Comparison of ENCODE assay signal across 13 cellular contexts in the genomic region with DNA sequence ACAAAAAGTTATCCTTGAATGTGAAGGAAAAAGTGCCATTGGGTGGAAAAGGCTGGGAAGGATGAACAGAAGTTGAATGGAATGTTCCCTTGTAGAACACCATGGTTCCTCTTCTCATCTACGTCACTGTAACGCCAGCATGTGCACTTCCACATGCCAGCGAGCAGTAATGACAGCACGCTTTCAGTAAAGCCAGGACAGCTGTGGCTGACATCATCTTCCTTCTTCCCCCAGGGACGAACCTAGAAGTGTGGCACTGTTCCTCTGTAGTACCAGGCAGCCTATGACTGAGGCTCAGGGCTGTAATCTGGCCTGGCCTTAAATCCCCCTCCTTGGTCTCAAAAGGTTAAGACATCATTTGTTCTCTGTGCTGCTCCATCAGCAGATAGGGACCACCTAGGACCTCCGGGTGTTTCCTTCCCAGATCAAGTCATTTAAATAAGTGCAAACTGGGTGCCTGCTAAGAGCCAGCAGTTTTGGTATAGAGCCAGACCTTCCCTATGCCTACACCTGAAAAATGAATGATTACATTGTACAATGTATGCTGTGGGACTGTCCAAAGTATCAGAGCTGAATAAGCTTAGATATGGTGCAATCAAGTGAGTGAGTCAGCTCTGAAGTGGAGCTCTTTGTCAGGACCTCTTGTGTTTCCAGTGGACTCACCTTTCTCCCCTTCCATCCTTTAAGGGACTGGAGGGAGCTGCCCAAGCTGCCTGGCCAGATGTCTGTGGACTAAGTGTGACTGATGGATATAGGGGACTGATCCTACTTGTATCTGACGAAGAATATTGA. TPM values are rescaled to one million over a fixed set of nuclear protein-coding genes. Genes with fewer than 3 reads are reported as not detected.
DNase-seq lines count a peak whose midpoint lies in the region; ATAC-seq and TF ChIP-seq lines count a peak whose summit lies in the region.
"Had no signal": no experiment of that assay in that cellular context is flagged by ENCODE, and none has a peak within 500 bp of the region (broad histone marks: within the 10 kb centered on the region; RNA-seq: fewer than 3 reads in every experiment).

No MANE protein-coding gene starts in this region.

- no peaks in the 10 kb centered on the region for H3K9me2 ChIP-seq in OCI-LY7 (ENCODE audit: insufficient read depth, low read length)

- TF ChIP-seq CTCF in OCI-LY7 (conservative IDR thresholded peaks at IDR 0.05; ENCODE audit: low read length): no peak
- no peak for TF ChIP-seq CTCF in fibroblast of pulmonary artery (IDR thresholded peaks at IDR 0.05; ENCODE audit: low read length, missing control alignments)
- TF ChIP-seq CTCF in GM13976 (IDR thresholded peaks at IDR 0.05; ENCODE audit: borderline replicate concordance, control extremely low read depth, extremely low read depth, insufficient read depth, missing control alignments): no peak
- no peak for TF ChIP-seq CTCF in thyroid gland (IDR thresholded peaks at IDR 0.05)

- CTCF ChIA-PET in OCI-LY7 (lab: Charles Lee; ENCODE audit: unreplicated experiment): no interaction called here

- H3K27me3 Mint-ChIP-seq in stimulated activated naive B cell treated with anti-CD40 and anti-IgM and Interleukin-4, amounts not matched to agents 10 μg/mL and 1 μg/mL and 100 μg/mL, for 72 hours: peaks cover 27 to 31% of the 10 kb centered on the region in 2 donors

- POLR2A ChIA-PET in OCI-LY7 (lab: Charles Lee): no interaction called here

- peak; percentile 39 for DNase-seq in NCI-H82 (lab: John Stamatoyannopoulos, UW)
- no peak for DNase-seq in NCI-H82 treated with DMSO at 0.1 percent for 48 hours (lab: John Stamatoyannopoulos, UW; ENCODE audit: unreplicated experiment)
- DNase-seq in OCI-LY7 (ENCODE audit: low spot score): peak; percentile 17
- DNase-seq in fibroblast of pulmonary artery (ENCODE audit: low read depth): peak; percentile 35
- no peak for DNase-seq in stimulated activated naive B cell treated with anti-CD40 and anti-IgM and Interleukin-4, amounts not matched to agents 10 μg/mL and 1 μg/mL and 100 μg/mL, for 72 hours
- no peak for DNase-seq in NCI-H2196 (lab: John Stamatoyannopoulos, UW; ENCODE audit: unreplicated experiment)
- no peak for DNase-seq in GM13976 (ENCODE audit: low spot score)
- DNase-seq in thyroid gland: no peak
- DNase-seq: spleen had no signal

- H3K4me1 Mint-ChIP-seq in stimulated activated naive B cell treated with anti-CD40 and anti-IgM and Interleukin-4, amounts not matched to agents 10 μg/mL and 1 μg/mL and 100 μg/mL, for 72 hours: peaks cover 0 to 2% of the 10 kb centered on the region in 2 donors
- H3K4me1 Mint-ChIP-seq: nephron had no signal

- H4K20me1 ChIP-seq in OCI-LY7 (ENCODE audit: insufficient read depth, low read length): no peaks in the 10 kb centered on the region

- H3K36me3 ChIP-seq in OCI-LY7 (ENCODE audit: insufficient read depth, low read length) (no peaks in the 10 kb centered on the region), thyroid gland (no peaks in the 10 kb centered on the region)
- H3K36me3 ChIP-seq: spleen had no signal

- H3K36me3 Mint-ChIP-seq in stimulated activated naive B cell treated with anti-CD40 and anti-IgM and Interleukin-4, amounts not matched to agents 10 μg/mL and 1 μg/mL and 100 μg/mL, for 72 hours: peaks cover 2 to 3% of the 10 kb centered on the region in 2 donors

- intact Hi-C loops in OCI-LY7 (cut with micrococcal nuclease; ENCODE audit: unreplicated experiment) (loop anchor here (10.0 kb wide), 1 partner anchor 225 kb away; a partner anchor contains a TSS), thyroid gland (cut with DNase I) (no loop called here)

- H3K27ac Mint-ChIP-seq in stimulated activated naive B cell treated with anti-CD40 and anti-IgM and Interleukin-4, amounts not matched to agents 10 μg/mL and 1 μg/mL and 100 μg/mL, for 72 hours: no peak overlapping the region
- H3K27ac Mint-ChIP-seq: nephron; T-helper 2 cell treated with Interferon-gamma antibody and Interleukin-4, amounts not matched to agents 5 μg/mL and 100 μg/mL, for 36 hours had no signal

- in situ Hi-C loops in GM13976 (cut with MboI; ENCODE audit: low sequenced_read_pairs, unreplicated experiment): no loop called here

- 66 to 73% methylated on average over 7 of the region's 7 CpGs for WGBS in thyroid gland, 2 donors

- H3K9me3 ChIP-seq in OCI-LY7 (ENCODE audit: low read length) (peaks cover 5% of the 10 kb centered on the region; the same call in 1 of the 2 replicates), thyroid gland (no peaks in the 10 kb centered on the region)
- H3K9me3 ChIP-seq: body of pancreas, spleen had no signal

- TF ChIP-seq POLR2A in thyroid gland (IDR thresholded peaks at IDR 0.05): no peak

- no peak overlapping the region for H3K4me3 Mint-ChIP-seq in stimulated activated naive B cell treated with anti-CD40 and anti-IgM and Interleukin-4, amounts not matched to agents 10 μg/mL and 1 μg/mL and 100 μg/mL, for 72 hours
- H3K4me3 Mint-ChIP-seq: nephron; T-helper 2 cell treated with Interferon-gamma antibody and Interleukin-4, amounts not matched to agents 5 μg/mL and 100 μg/mL, for 36 hours had no signal

- peaks cover 4% of the 10 kb centered on the region for H3K4me1 ChIP-seq in OCI-LY7 (ENCODE audit: insufficient read depth, low read length, poor library complexity, severe bottlenecking)
- H3K4me1 ChIP-seq in thyroid gland: peaks cover 0 to under 1% of the 10 kb centered on the region in 2 donors
- H3K4me1 ChIP-seq: body of pancreas had no signal

- H3K9me3 Mint-ChIP-seq in stimulated activated naive B cell treated with anti-CD40 and anti-IgM and Interleukin-4, amounts not matched to agents 10 μg/mL and 1 μg/mL and 100 μg/mL, for 72 hours: peaks cover 2 to 3% of the 10 kb centered on the region in 2 donors

- no peak overlapping the region for H3K4me2 ChIP-seq in OCI-LY7 (ENCODE audit: low read length)

- peak; percentile 44 to 57 for ATAC-seq in stimulated activated naive B cell treated with anti-CD40 and anti-IgM and Interleukin-4, amounts not matched to agents 10 μg/mL and 1 μg/mL and 100 μg/mL, for 72 hours (replicated peaks)
- ATAC-seq: body of pancreas had no signal

- no peak overlapping the region for H3K27ac ChIP-seq in OCI-LY7 (ENCODE audit: low read depth, low read length, poor library complexity, severe bottlenecking)
- H3K27ac ChIP-seq in thyroid gland: no peak overlapping the region
- H3K27ac ChIP-seq: body of pancreas, spleen had no signal

- no peaks in the 10 kb centered on the region for H3K27me3 ChIP-seq in thyroid gland
- H3K27me3 ChIP-seq: body of pancreas had no signal

- no TSS peak for BruUV-seq in OCI-LY7 (replicated peaks; lab: Mats Ljungman, UMichigan)

- no peaks in the 10 kb centered on the region for H3K79me2 ChIP-seq in OCI-LY7 (ENCODE audit: insufficient read depth, low read depth, low read length)

- no peak overlapping the region for H2AFZ ChIP-seq in OCI-LY7 (ENCODE audit: low read length)

- H3K4me3 ChIP-seq in OCI-LY7 (ENCODE audit: low read depth, low read length, poor library complexity, severe bottlenecking) (no peak overlapping the region), fibroblast of pulmonary artery (replicated peaks; ENCODE audit: low read depth, low read length) (no peak overlapping the region), thyroid gland (replicated peaks in 1 of 3) (no peak overlapping the region)
- H3K4me3 ChIP-seq: body of pancreas, spleen had no signal

RNA-seq across cellular contexts. Expression of a gene that starts 5.6 kb away (rescaled TPM):
- total RNA-seq in OCI-LY7 (2014; rRNA removed; shearing (Covaris generic)): 36.0 and 39.4 TPM in 2 replicates
- 44.8 and 54.1 TPM in 2 replicates for total RNA-seq in OCI-LY7 (2022)
- 10 to 100 TPM; 26.9 to 55.9 (median 45.2) TPM for total RNA-seq in thyroid gland

RNA-seq across cellular contexts. Expression of a gene that starts 53.8 kb away (rescaled TPM):
- 0.25 and 0.93 TPM in 2 replicates for total RNA-seq in OCI-LY7 (2014; rRNA removed; shearing (Covaris generic))
- 0.15 and 0.89 TPM in 2 replicates for total RNA-seq in OCI-LY7 (2022)
- total RNA-seq in thyroid gland: 1 to 10 TPM in 3 of 4 donors, under 1 TPM in 1; 0.15 to 4.2 (median 1.2) TPM
- total RNA-seq: G401 had no signal

Comparison
In these comparisons a context has a peak if more than half of its experiments do, and no peak if none do; other contexts are left out.
1. DNase-seq: peak in NCI-H82 (single experiment), OCI-LY7 (single experiment) and fibroblast of pulmonary artery (single experiment); none in NCI-H82 treated with DMSO at 0.1 percent for 48 hours (single experiment), stimulated activated naive B cell treated with anti-CD40 and anti-IgM and Interleukin-4, amounts not matched to agents 10 μg/mL and 1 μg/mL and 100 μg/mL, for 72 hours (single experiment), NCI-H2196 (single experiment), GM13976 (single experiment) and thyroid gland (0 of 2).